ENCODE assay signal across 12 cellular contexts in the genomic region with DNA sequence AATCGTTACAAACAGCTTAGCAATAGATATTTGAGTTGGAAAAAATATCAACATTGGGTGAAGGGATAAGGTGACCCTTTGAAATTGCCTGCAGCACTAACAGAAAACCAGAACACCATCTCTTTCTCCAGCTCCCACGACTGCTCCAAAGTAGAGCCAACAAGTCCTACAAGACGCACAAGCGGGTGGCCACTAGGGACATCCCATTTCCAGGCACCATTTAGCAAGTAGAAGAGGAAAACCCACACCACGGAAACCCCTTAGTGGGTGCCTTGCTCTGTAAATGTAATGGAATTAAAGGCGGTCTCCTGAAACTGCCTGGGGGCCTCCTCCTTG. TPM values are rescaled to one million over a fixed set of nuclear protein-coding genes. Genes with fewer than 3 reads are reported as not detected.
DNase-seq lines count a peak whose midpoint lies in the region; ATAC-seq and TF ChIP-seq lines count a peak whose summit lies in the region.
"Had no signal": no experiment of that assay in that cellular context is flagged by ENCODE, and none has a peak within 500 bp of the region (broad histone marks: within the 10 kb centered on the region; RNA-seq: fewer than 3 reads in every experiment).

No MANE protein-coding gene starts in this region.

- ATAC-seq in GM21381 (IDR thresholded peaks at IDR 0.05; ENCODE audit: unreplicated experiment) = no peak
- no peak for ATAC-seq in activated CD4-positive, CD25-positive, alpha-beta regulatory T cell treated with anti-CD3 and anti-CD28 coated beads, Interleukin-2, amount 50 U/mL, for 24 hours

- no peak overlapping the region for H3K27ac ChIP-seq in iPS-18a (ENCODE audit: low read length)
- H3K27ac ChIP-seq in adrenal gland = no peak overlapping the region

- DNase-seq in adipocyte (ENCODE audit: low read depth) (no peak), skeletal muscle cell (ENCODE audit: low read depth) (no peak), UCSD-AML1 (lab: John Stamatoyannopoulos, UW; ENCODE audit: unreplicated experiment) (no peak), adrenal gland (no peak)
- DNase-seq: amygdala, DMS 273 treated with DMSO at 0.1 percent for 48 hours, NCI-H2029, RPMI8226 had no signal

- TF ChIP-seq CTCF in GM12873 (IDR thresholded peaks at IDR 0.05; ENCODE audit: insufficient read depth, low read depth, low read length, missing control alignments) (peak; percentile 29), adrenal gland (IDR thresholded peaks at IDR 0.05) (no peak)

- H3K4me3 ChIP-seq in adipocyte (ENCODE audit: low read length) (peak overlapping the region; percentile 82), iPS-18a (ENCODE audit: low read length) (peak overlapping the region; percentile 76), skeletal muscle cell (ENCODE audit: low read depth, low read length) (peak overlapping the region; percentile 57), adrenal gland (peak overlapping the region in 1 of 4 donors; percentile 45)

- H3K4me1 ChIP-seq in adipocyte (ENCODE audit: control insufficient read depth, insufficient read depth, low read length) (no peaks in the 10 kb centered on the region), iPS-18a (ENCODE audit: control insufficient read depth, low read depth, low read length) (peaks cover 10% of the 10 kb centered on the region), adrenal gland (replicated peaks in 1 of 2) (no peaks in the 10 kb centered on the region)

- H3K9ac ChIP-seq in adipocyte (ENCODE audit: low read length) (no peak overlapping the region), iPS-18a (ENCODE audit: low read length) (no peak overlapping the region)

- no peaks in the 10 kb centered on the region for H3K36me3 ChIP-seq in adipocyte (ENCODE audit: control insufficient read depth, insufficient read depth, low read length, severe bottlenecking)
- no peaks in the 10 kb centered on the region for H3K36me3 ChIP-seq in iPS-18a (ENCODE audit: control insufficient read depth, low read depth, low read length)
- H3K36me3 ChIP-seq in adrenal gland (replicated peaks in 1 of 2) = no peaks in the 10 kb centered on the region

- WGBS in adrenal gland, 4 donors = 37 to 53% (median 44%) methylated on average over 5 to 6 of the region's 6 CpGs

- no peak for TF ChIP-seq POLR2A in adrenal gland (IDR thresholded peaks at IDR 0.05)

- peaks cover 25% of the 10 kb centered on the region for H3K27me3 ChIP-seq in adipocyte (replicated peaks; ENCODE audit: control insufficient read depth, insufficient read depth, low read length)
- peaks cover 84% of the 10 kb centered on the region for H3K27me3 ChIP-seq in iPS-18a (ENCODE audit: control insufficient read depth, insufficient read depth, low read length)
- H3K27me3 ChIP-seq in adrenal gland = peaks cover 40% of the 10 kb centered on the region

- no peaks in the 10 kb centered on the region for H3K9me3 ChIP-seq in adipocyte (ENCODE audit: control insufficient read depth, low read length)
- H3K9me3 ChIP-seq in iPS-18a (ENCODE audit: control insufficient read depth, low read depth, low read length) = no peaks in the 10 kb centered on the region
- no peaks in the 10 kb centered on the region for H3K9me3 ChIP-seq in adrenal gland (replicated peaks in 1 of 3)

- intact Hi-C loops in adrenal gland (cut with DNase I) = no loop called here

RNA-seq across cellular contexts. Expression of a gene that starts 1.9 kb away (rescaled TPM):
- total RNA-seq in adrenal gland = 1 to 10 TPM; 2.2 to 4.2 (median 3.0) TPM
- 1 to 10 TPM; 1.4 to 2.0 (median 1.7) TPM for polyA plus RNA-seq in adrenal gland
